Comparison of ENCODE assay signal across 1 cellular context in the genomic region with DNA sequence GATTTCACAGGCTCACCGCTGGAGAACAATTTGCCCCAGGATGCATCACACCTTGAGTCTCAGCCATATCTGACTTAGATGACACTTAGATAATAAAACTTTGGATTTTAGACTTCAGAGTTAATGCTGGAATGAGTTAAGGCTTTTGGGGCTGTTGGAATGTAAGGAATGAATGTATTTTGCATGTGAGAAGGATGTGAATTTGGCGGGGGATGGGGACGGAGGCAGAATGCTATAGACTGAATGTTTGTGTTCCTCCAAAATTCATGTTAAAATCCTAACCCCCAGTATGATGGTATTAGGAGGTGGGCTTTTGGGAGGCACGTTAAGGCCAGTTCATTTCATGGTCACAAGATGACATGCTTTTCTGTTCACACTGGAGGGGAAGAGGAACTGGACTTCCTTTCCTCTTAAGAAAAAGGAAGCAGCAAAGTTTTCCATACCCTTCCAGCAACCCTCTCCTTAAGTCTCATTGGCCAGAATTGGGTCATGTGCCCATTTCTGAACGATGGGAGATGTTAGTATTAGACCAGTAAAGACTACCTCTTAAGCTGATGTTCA.
A peak's percentile ranks its signal among the peaks of the same experiment; 100 is the strongest.
TF ChIP-seq lines count a peak whose summit lies in the region.

No MANE protein-coding gene starts in this region.

TF ChIP-seq in HepG2, 621 proteins besides CTCF, POLR2A, EP300 and RAD21:
- TF ChIP-seq, protein P1, sequence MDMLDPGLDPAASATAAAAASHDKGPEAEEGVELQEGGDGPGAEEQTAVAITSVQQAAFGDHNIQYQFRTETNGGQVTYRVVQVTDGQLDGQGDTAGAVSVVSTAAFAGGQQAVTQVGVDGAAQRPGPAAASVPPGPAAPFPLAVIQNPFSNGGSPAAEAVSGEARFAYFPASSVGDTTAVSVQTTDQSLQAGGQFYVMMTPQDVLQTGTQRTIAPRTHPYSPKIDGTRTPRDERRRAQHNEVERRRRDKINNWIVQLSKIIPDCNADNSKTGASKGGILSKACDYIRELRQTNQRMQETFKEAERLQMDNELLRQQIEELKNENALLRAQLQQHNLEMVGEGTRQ (IDR thresholded peaks at IDR 0.05; ENCODE audit: low read depth, low read length) = peak; percentile 30; the same call in 1 of the 2 replicates
- TF ChIP-seq, protein P1 (CRISPR knock-in tag; IDR thresholded peaks at IDR 0.05; ENCODE audit: borderline replicate concordance) = no peak
- TF ChIP-seq, protein P2, sequence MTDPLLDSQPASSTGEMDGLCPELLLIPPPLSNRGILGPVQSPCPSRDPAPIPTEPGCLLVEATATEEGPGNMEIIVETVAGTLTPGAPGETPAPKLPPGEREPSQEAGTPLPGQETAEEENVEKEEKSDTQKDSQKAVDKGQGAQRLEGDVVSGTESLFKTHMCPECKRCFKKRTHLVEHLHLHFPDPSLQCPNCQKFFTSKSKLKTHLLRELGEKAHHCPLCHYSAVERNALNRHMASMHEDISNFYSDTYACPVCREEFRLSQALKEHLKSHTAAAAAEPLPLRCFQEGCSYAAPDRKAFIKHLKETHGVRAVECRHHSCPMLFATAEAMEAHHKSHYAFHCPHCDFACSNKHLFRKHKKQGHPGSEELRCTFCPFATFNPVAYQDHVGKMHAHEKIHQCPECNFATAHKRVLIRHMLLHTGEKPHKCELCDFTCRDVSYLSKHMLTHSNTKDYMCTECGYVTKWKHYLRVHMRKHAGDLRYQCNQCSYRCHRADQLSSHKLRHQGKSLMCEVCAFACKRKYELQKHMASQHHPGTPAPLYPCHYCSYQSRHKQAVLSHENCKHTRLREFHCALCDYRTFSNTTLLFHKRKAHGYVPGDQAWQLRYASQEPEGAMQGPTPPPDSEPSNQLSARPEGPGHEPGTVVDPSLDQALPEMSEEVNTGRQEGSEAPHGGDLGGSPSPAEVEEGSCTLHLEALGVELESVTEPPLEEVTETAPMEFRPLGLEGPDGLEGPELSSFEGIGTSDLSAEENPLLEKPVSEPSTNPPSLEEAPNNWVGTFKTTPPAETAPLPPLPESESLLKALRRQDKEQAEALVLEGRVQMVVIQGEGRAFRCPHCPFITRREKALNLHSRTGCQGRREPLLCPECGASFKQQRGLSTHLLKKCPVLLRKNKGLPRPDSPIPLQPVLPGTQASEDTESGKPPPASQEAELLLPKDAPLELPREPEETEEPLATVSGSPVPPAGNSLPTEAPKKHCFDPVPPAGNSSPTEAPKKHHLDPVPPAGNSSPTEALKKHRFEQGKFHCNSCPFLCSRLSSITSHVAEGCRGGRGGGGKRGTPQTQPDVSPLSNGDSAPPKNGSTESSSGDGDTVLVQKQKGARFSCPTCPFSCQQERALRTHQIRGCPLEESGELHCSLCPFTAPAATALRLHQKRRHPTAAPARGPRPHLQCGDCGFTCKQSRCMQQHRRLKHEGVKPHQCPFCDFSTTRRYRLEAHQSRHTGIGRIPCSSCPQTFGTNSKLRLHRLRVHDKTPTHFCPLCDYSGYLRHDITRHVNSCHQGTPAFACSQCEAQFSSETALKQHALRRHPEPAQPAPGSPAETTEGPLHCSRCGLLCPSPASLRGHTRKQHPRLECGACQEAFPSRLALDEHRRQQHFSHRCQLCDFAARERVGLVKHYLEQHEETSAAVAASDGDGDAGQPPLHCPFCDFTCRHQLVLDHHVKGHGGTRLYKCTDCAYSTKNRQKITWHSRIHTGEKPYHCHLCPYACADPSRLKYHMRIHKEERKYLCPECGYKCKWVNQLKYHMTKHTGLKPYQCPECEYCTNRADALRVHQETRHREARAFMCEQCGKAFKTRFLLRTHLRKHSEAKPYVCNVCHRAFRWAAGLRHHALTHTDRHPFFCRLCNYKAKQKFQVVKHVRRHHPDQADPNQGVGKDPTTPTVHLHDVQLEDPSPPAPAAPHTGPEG (CRISPR knock-in tag; IDR thresholded peaks at IDR 0.05) = no peak
